Comparison of ENCODE assay signal across 8 cellular contexts in the genomic region with DNA sequence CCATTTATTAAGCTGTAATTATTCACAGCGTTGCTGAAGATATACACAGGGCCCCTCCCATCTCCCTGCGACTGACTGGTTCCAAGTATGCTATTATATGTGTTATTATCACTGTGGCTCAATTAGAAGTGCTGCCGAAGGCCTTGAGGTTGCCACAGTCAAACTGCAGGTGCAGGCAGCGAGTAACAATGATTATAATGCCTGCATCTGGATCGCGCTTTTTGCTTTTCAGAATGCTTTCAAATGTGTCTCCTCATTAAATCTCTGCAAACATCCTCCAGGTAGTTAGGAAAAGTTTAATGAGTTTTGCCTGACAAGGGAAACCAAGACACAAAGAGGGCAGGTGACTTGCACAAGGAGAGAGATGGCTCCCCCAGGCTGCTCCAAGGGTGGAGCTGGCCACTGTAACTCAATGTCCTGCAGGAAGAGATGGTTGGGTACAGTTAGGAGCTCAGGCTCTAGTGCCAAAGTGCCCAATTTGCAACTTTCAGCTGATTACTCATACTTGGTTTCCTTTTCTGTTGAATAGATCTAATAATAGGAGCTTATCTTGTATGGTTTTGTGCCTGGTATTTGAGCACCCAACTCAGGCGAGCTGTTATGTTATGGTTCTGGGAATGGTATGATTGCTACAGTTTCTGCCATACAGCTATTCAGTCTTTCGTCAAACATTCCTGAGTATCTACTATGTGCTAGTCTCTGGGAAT. TPM values are rescaled to one million over a fixed set of nuclear protein-coding genes. Genes with fewer than 3 reads are reported as not detected.
DNase-seq lines count a peak whose midpoint lies in the region; ATAC-seq and TF ChIP-seq lines count a peak whose summit lies in the region.

No MANE protein-coding gene starts in this region.

- 41 to 61% methylated on average over 4 to 8 of the region's 8 CpGs for WGBS in gastroesophageal sphincter (ENCODE audit: low coverage in 1 of 2), 2 donors

- no peak for TF ChIP-seq EP300 in gastroesophageal sphincter (IDR thresholded peaks at IDR 0.05)

- DNase-seq in stimulated activated CD4-positive, alpha-beta T cell treated with anti-CD3 and anti-CD28 coated beads, Interleukin-15, amount 100 ng/mL, for 24 hours: peak; percentile 12
- no peak for DNase-seq in stimulated activated CD4-positive, alpha-beta T cell treated with anti-CD3 and anti-CD28 coated beads, Interleukin-2, amount 100 ng/mL, for 48 hours
- DNase-seq in Peyer's patch (peak in 2 of 3 donors; percentile 31 to 47), left colon (no peak), NCI-H2196 (lab: John Stamatoyannopoulos, UW; ENCODE audit: unreplicated experiment) (no peak), NCI-H524 treated with DMSO at 0.1 percent for 48 hours (lab: John Stamatoyannopoulos, UW) (no peak)

- intact Hi-C loops in left colon (cut with DNase I, micrococcal nuclease): no loop called here

- peak overlapping the region in 3 of 4 donors; percentile 83 to 93 (median 83) for H3K27ac ChIP-seq in Peyer's patch
- peak overlapping the region in 3 of 4 donors; percentile 84 to 91 (median 85) for H3K27ac ChIP-seq in gastroesophageal sphincter

- no peak for TF ChIP-seq CTCF in Peyer's patch (IDR thresholded peaks at IDR 0.05)
- TF ChIP-seq CTCF in gastroesophageal sphincter (IDR thresholded peaks at IDR 0.05): no peak

- TF ChIP-seq POLR2A in Peyer's patch (IDR thresholded peaks at IDR 0.05) (no peak), gastroesophageal sphincter (IDR thresholded peaks at IDR 0.05) (no peak)

- H3K4me1 ChIP-seq in Peyer's patch (peaks cover 14 to 67% (median 34%) of the 10 kb centered on the region in 4 donors), gastroesophageal sphincter (peaks cover 3 to 73% (median 42%) of the 10 kb centered on the region in 3 donors)

- H3K4me3 ChIP-seq in Peyer's patch (no peak overlapping the region), gastroesophageal sphincter (no peak overlapping the region)

- H3K27me3 ChIP-seq in Peyer's patch: no peaks in the 10 kb centered on the region
- H3K27me3 ChIP-seq in gastroesophageal sphincter: peaks cover 44% of the 10 kb centered on the region

- H3K36me3 ChIP-seq in Peyer's patch (no peaks in the 10 kb centered on the region), gastroesophageal sphincter (peaks cover 0 to 7% of the 10 kb centered on the region in 2 donors)

- no peak for ATAC-seq in gastroesophageal sphincter
- ATAC-seq in left colon: no peak
- ATAC-seq in HG02970 (IDR thresholded peaks at IDR 0.05; ENCODE audit: low FRiP score, unreplicated experiment): no peak

- no peaks in the 10 kb centered on the region for H3K9me3 ChIP-seq in Peyer's patch
- H3K9me3 ChIP-seq in gastroesophageal sphincter: no peaks in the 10 kb centered on the region

RNA-seq across cellular contexts. Expression of gene SYNE3, which starts 1.7 kb away (rescaled TPM):
- total RNA-seq in Peyer's patch (10 to 100 TPM in 3 of 4 donors, 1 to 10 TPM in 1; 7.2 to 35.5 (median 13.1) TPM), gastroesophageal sphincter (10 to 100 TPM; 16.5 to 28.0 (median 20.3) TPM), left colon (10 to 100 TPM; 11.6 to 12.1 TPM)

RNA-seq across cellular contexts. Expression of gene GLRX5, which starts 16.7 kb away (rescaled TPM):
- 10 to 100 TPM; 24.8 to 42.7 (median 29.5) TPM for total RNA-seq in Peyer's patch
- total RNA-seq in gastroesophageal sphincter: 10 to 100 TPM; 30.5 to 50.5 (median 33.3) TPM
- 10 to 100 TPM; 47.4 to 56.4 TPM for total RNA-seq in left colon

Comparison
In these comparisons a context has a peak if more than half of its experiments do, and no peak if none do; other contexts are left out.
1. DNase-seq: peak in stimulated activated CD4-positive, alpha-beta T cell treated with anti-CD3 and anti-CD28 coated beads, Interleukin-15, amount 100 ng/mL, for 24 hours (single experiment) and Peyer's patch (2 of 3); none in stimulated activated CD4-positive, alpha-beta T cell treated with anti-CD3 and anti-CD28 coated beads, Interleukin-2, amount 100 ng/mL, for 48 hours (0 of 2), left colon (0 of 2), NCI-H2196 (single experiment) and NCI-H524 treated with DMSO at 0.1 percent for 48 hours (single experiment).